24 cellular contexts compared by ENCODE assay signal in the genomic region with DNA sequence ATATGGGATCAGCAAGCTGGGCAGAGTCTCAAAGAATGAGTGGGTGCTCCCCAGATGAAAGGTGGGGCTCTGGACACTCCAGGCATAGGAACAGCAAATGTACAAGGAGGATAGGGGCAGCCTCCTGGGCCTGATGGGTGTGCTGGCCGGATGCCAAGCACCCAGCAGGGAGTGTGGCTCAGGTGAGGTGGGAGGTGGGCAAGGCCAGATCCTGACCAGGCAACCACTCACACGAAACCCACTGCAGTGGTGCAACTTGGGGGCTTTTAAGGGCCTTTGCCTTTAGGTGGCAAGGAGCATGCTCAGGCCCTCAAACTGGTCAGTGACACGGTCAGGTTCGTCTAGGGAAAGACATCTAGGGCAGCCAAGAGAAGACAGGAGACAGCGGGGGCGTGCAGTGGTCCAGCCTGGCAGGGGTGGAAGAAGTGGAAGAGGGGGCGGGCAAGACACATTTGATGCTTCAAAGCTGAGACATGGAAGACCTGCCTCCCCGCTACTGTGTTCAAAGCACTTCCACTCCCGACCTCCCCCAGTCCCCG. TPM values are rescaled to one million over a fixed set of nuclear protein-coding genes. Genes with fewer than 3 reads are reported as not detected.
"Had no signal": no experiment of that assay in that cellular context is flagged by ENCODE, and none has a peak within 500 bp of the region (broad histone marks: within the 10 kb centered on the region; RNA-seq: fewer than 3 reads in every experiment).

No MANE protein-coding gene starts in this region.

- H3K27me3 ChIP-seq: gastrocnemius medialis, right lobe of liver had no signal

- H3K4me1 ChIP-seq: esophagus squamous epithelium, gastrocnemius medialis, right lobe of liver had no signal

- ATAC-seq: gastrocnemius medialis, mucosa of descending colon, right lobe of liver had no signal

- H3K4me1 Mint-ChIP-seq: activated naive CD4-positive, alpha-beta T cell treated with anti-CD3 and anti-CD28 coated beads, Interleukin-2, amount 50 U/mL, for 24 hours; memory B cell had no signal

- H3K4me3 ChIP-seq: esophagus squamous epithelium, gastrocnemius medialis, mucosa of descending colon, right lobe of liver, thoracic aorta had no signal

- H3K9me3 Mint-ChIP-seq: type B pancreatic cell had no signal

- H3K9me3 ChIP-seq: gastrocnemius medialis, right lobe of liver, thoracic aorta had no signal

- H3K27me3 Mint-ChIP-seq: activated naive CD4-positive, alpha-beta T cell treated with anti-CD3 and anti-CD28 coated beads, Interleukin-2, amount 50 U/mL, for 24 hours had no signal

- DNase-seq: activated CD4-positive, alpha-beta T cell treated with anti-CD3 and anti-CD28 coated beads for 4 hours; activated CD4-positive, alpha-beta T cell treated with anti-CD3 and anti-CD28 coated beads, Interleukin-2, amount 50 U/mL, for 48 hours; activated CD4-positive, CD25-positive, alpha-beta regulatory T cell; activated gamma-delta T cell; anterior cingulate cortex; caudate nucleus; esophagus squamous epithelium; gastrocnemius medialis; hippocampal formation; mucosa of descending colon; nephron progenitor cell; stimulated activated CD4-positive, alpha-beta T cell treated with anti-CD3 and anti-CD28 coated beads, Interleukin-4, amount 100 ng/mL, for 1 hour; stimulated activated naive CD4-positive, alpha-beta T cell treated with Interleukin-2 at 50 U/mL for 16 hours; T1000 had no signal

- H3K27ac Mint-ChIP-seq: activated naive CD4-positive, alpha-beta T cell treated with anti-CD3 and anti-CD28 coated beads, Interleukin-2, amount 50 U/mL, for 24 hours; activated T-helper 1 cell treated with anti-CD3 and anti-CD28 coated beads, Interleukin-12 subunit alpha, Interleukin-12 subunit beta, Interleukin-2, Interleukin-4 antibody, amounts not matched to agents 30 ng/mL and 10 ng/mL and 1 ng/mL, durations not matched to agents 14 hours and 24 hours and 36 hours; brain; memory B cell; nephron progenitor cell; T-helper 1 cell treated with Interleukin-12 subunit alpha and Interleukin-12 subunit beta and Interleukin-4 antibody, amounts not matched to agents 30 μg/mL and 1 μg/mL, for 36 hours; type B pancreatic cell had no signal

- H3K36me3 ChIP-seq: esophagus squamous epithelium, gastrocnemius medialis, right lobe of liver, thoracic aorta had no signal

- H3K4me3 Mint-ChIP-seq: activated naive CD4-positive, alpha-beta T cell treated with anti-CD3 and anti-CD28 coated beads, Interleukin-2, amount 50 U/mL, for 24 hours; activated T-helper 1 cell treated with anti-CD3 and anti-CD28 coated beads, Interleukin-12 subunit alpha, Interleukin-12 subunit beta, Interleukin-2, Interleukin-4 antibody, amounts not matched to agents 30 ng/mL and 10 ng/mL and 1 ng/mL, durations not matched to agents 14 hours and 24 hours and 36 hours; brain; memory B cell; nephron progenitor cell; T-helper 1 cell treated with Interleukin-12 subunit alpha and Interleukin-12 subunit beta and Interleukin-4 antibody, amounts not matched to agents 30 μg/mL and 1 μg/mL, for 36 hours; type B pancreatic cell had no signal

- H3K27ac ChIP-seq: esophagus squamous epithelium, gastrocnemius medialis, right lobe of liver, thoracic aorta had no signal

- H3K36me3 Mint-ChIP-seq: activated naive CD4-positive, alpha-beta T cell treated with anti-CD3 and anti-CD28 coated beads, Interleukin-2, amount 50 U/mL, for 24 hours; brain; memory B cell had no signal

RNA-seq across cellular contexts. Expression of a gene that starts 18.4 kb away (rescaled TPM):
- total RNA-seq: activated T-helper 1 cell treated with anti-CD3 and anti-CD28 coated beads, Interleukin-12 subunit alpha, Interleukin-12 subunit beta, Interleukin-2, Interleukin-4 antibody, amounts not matched to agents 30 ng/mL and 10 ng/mL and 1 ng/mL, durations not matched to agents 14 hours and 24 hours and 36 hours; dermis microvascular lymphatic vessel endothelial cell; esophagus squamous epithelium; gastrocnemius medialis; liver; mucosa of descending colon; thoracic aorta had no signal
